ENCODE assay signal across 20 cellular contexts in genomic region chr16:86457621-86458456, GRCh38. TPM values are rescaled to one million over a fixed set of nuclear protein-coding genes. Genes with fewer than 3 reads are reported as not detected.
DNase-seq lines count a peak whose midpoint lies in the region; ATAC-seq and TF ChIP-seq lines count a peak whose summit lies in the region.
"Had no signal": no experiment of that assay in that cellular context is flagged by ENCODE, and none has a peak within 500 bp of the region (broad histone marks: within the 10 kb centered on the region; RNA-seq: fewer than 3 reads in every experiment).

No MANE protein-coding gene starts in this region.

- TF ChIP-seq CTCF in Peyer's patch (IDR thresholded peaks at IDR 0.05): no peak
- TF ChIP-seq CTCF in fibroblast of the aortic adventitia (IDR thresholded peaks at IDR 0.05; ENCODE audit: insufficient read depth, low read length): no peak

- H3K9me3 ChIP-seq in Peyer's patch: peaks cover 0 to 6% (median 0%) of the 10 kb centered on the region in 4 donors
- no peaks in the 10 kb centered on the region for H3K9me3 ChIP-seq in CD4-positive, alpha-beta memory T cell (ENCODE audit: control insufficient read depth in 1 of 2, low read length in 2 of 2)
- H3K9me3 ChIP-seq: adrenal gland, SK-N-SH had no signal

- POLR2A ChIA-PET in CD4-positive, alpha-beta memory T cell (lab: Charles Lee; ENCODE audit: partially characterized antibody): no interaction called here

- no peaks in the 10 kb centered on the region for H3K36me3 ChIP-seq in Peyer's patch
- H3K36me3 ChIP-seq in rectal smooth muscle tissue (ENCODE audit: control insufficient read depth, insufficient read depth, low read length): no peaks in the 10 kb centered on the region
- no peaks in the 10 kb centered on the region for H3K36me3 ChIP-seq in CD4-positive, alpha-beta memory T cell (ENCODE audit: insufficient read depth, low read length)
- H3K36me3 ChIP-seq: adrenal gland, lower lobe of right lung had no signal

- no peaks in the 10 kb centered on the region for H3K36me3 Mint-ChIP-seq in CD4-positive, alpha-beta memory T cell
- peaks cover 3% of the 10 kb centered on the region for H3K36me3 Mint-ChIP-seq in effector memory CD8-positive, alpha-beta T cell (ENCODE audit: insufficient read depth)

- H3K27me3 ChIP-seq in Peyer's patch: no peaks in the 10 kb centered on the region
- no peaks in the 10 kb centered on the region for H3K27me3 ChIP-seq in rectal smooth muscle tissue (ENCODE audit: control insufficient read depth, insufficient read depth, low read length)
- H3K27me3 ChIP-seq in CD4-positive, alpha-beta memory T cell (ENCODE audit: insufficient read depth, low read length): no peaks in the 10 kb centered on the region

- CTCF ChIA-PET in CD4-positive, alpha-beta memory T cell (lab: Charles Lee; ENCODE audit: partially characterized antibody): no interaction called here

- no peak overlapping the region for H3K4me3 Mint-ChIP-seq in CD4-positive, alpha-beta memory T cell
- no peak overlapping the region for H3K4me3 Mint-ChIP-seq in effector memory CD8-positive, alpha-beta T cell
- H3K4me3 Mint-ChIP-seq: WTC11 had no signal

- H3K4me1 ChIP-seq in Peyer's patch (no peaks in the 10 kb centered on the region), rectal smooth muscle tissue (ENCODE audit: control insufficient read depth, insufficient read depth, low read length) (peaks cover 31% of the 10 kb centered on the region)
- no peaks in the 10 kb centered on the region for H3K4me1 ChIP-seq in CD4-positive, alpha-beta memory T cell (ENCODE audit: insufficient read depth, low read length)
- H3K4me1 ChIP-seq: adrenal gland had no signal

- DNase-seq in AG20443 (ENCODE audit: low spot score) (peak; percentile 86), Peyer's patch (peak in 1 of 3 donors; percentile 53), fibroblast of the aortic adventitia (ENCODE audit: low read depth) (peak; percentile 70), putamen (ENCODE audit: low spot score) (no peak)
- no peak for DNase-seq in CD4-positive, alpha-beta memory T cell
- DNase-seq in activated CD4-positive, alpha-beta T cell treated with anti-CD3 and anti-CD28 coated beads for 4 hours: no peak
- DNase-seq in effector memory CD8-positive, alpha-beta T cell: no peak
- DNase-seq: adrenal gland; effector CD8-positive, alpha-beta T cell; GDM1; hippocampal formation; lower lobe of right lung; NCI-H2081; NK-92 treated with Interleukin-12 subunit alpha and Interleukin-12 subunit beta, amount 100 ng/mL, for 24 hours; SK-N-SH; stimulated activated CD4-positive, alpha-beta T cell treated with anti-CD3 and anti-CD28 coated beads, Interleukin-1b, Interleukin-23, amount 100 ng/mL, for 48 hours had no signal

- peaks cover 5 to 14% of the 10 kb centered on the region in 2 donors for H3K27me3 Mint-ChIP-seq in CD4-positive, alpha-beta memory T cell
- peaks cover 30 to 50% of the 10 kb centered on the region in 2 donors for H3K27me3 Mint-ChIP-seq in effector memory CD8-positive, alpha-beta T cell

- no peak for ATAC-seq in effector memory CD8-positive, alpha-beta T cell (replicated peaks)
- ATAC-seq: WTC11 had no signal

- no peak for TF ChIP-seq POLR2A in Peyer's patch (IDR thresholded peaks at IDR 0.05)

- peak overlapping the region; percentile 11 to 78 (median 61) for H3K27ac ChIP-seq in Peyer's patch
- H3K27ac ChIP-seq in rectal smooth muscle tissue (ENCODE audit: low read depth, low read length): peak overlapping the region; percentile 91
- H3K27ac ChIP-seq in CD4-positive, alpha-beta memory T cell (ENCODE audit: low read depth, low read length): no peak overlapping the region
- H3K27ac ChIP-seq: C4-2B, lower lobe of right lung had no signal

- intact Hi-C loops in CD4-positive, alpha-beta memory T cell (cut with micrococcal nuclease): no loop called here

- H3K4me1 Mint-ChIP-seq in CD4-positive, alpha-beta memory T cell: no peaks in the 10 kb centered on the region
- no peaks in the 10 kb centered on the region for H3K4me1 Mint-ChIP-seq in effector memory CD8-positive, alpha-beta T cell (ENCODE audit: low read depth in 2 of 2)
- H3K4me1 Mint-ChIP-seq: WTC11 had no signal

- H3K9me3 Mint-ChIP-seq in CD4-positive, alpha-beta memory T cell: peaks cover 2 to 22% (median 8%) of the 10 kb centered on the region in 8 donors
- H3K9me3 Mint-ChIP-seq in effector memory CD8-positive, alpha-beta T cell: no peaks in the 10 kb centered on the region

- H3K4me3 ChIP-seq in Peyer's patch: no peak overlapping the region
- no peak overlapping the region for H3K4me3 ChIP-seq in fibroblast of the aortic adventitia (ENCODE audit: low read depth, low read length)
- no peak overlapping the region for H3K4me3 ChIP-seq in rectal smooth muscle tissue (ENCODE audit: low read length)
- no peak overlapping the region for H3K4me3 ChIP-seq in CD4-positive, alpha-beta memory T cell (ENCODE audit: low read length in 2 of 2)
- H3K4me3 ChIP-seq: adrenal gland, lower lobe of right lung had no signal

- no peak overlapping the region for H3K27ac Mint-ChIP-seq in CD4-positive, alpha-beta memory T cell
- no peak overlapping the region for H3K27ac Mint-ChIP-seq in effector memory CD8-positive, alpha-beta T cell
- H3K27ac Mint-ChIP-seq: WTC11 had no signal

- H3K9ac ChIP-seq in rectal smooth muscle tissue (ENCODE audit: low read length): no peak overlapping the region
- H3K9ac ChIP-seq: SK-N-SH had no signal

RNA-seq across cellular contexts. Expression of gene FOXF1, which starts 52.5 kb away (rescaled TPM):
- total RNA-seq in Peyer's patch (10 to 100 TPM in 2 of 4 donors, 1 to 10 TPM in 2; 4.4 to 36.3 (median 9.0) TPM), fibroblast of the aortic adventitia (ENCODE audit: low replicate concordance) (1.6 and 3.0 TPM in 2 replicates)
- total RNA-seq in CD4-positive, alpha-beta memory T cell: not detected
- polyA plus RNA-seq in CD4-positive, alpha-beta memory T cell: not detected
- total RNA-seq: osteocyte, WTC11 had no signal

Comparison
In these comparisons a context has a peak if more than half of its experiments do, and no peak if none do; other contexts are left out.
1. DNase-seq: peak in AG20443 (single experiment) and fibroblast of the aortic adventitia (single experiment); none in CD4-positive, alpha-beta memory T cell (0 of 5), activated CD4-positive, alpha-beta T cell treated with anti-CD3 and anti-CD28 coated beads for 4 hours (0 of 2), putamen (single experiment) and effector memory CD8-positive, alpha-beta T cell (0 of 3).